ENCODE assay signal across 18 cellular contexts in the genomic region with DNA sequence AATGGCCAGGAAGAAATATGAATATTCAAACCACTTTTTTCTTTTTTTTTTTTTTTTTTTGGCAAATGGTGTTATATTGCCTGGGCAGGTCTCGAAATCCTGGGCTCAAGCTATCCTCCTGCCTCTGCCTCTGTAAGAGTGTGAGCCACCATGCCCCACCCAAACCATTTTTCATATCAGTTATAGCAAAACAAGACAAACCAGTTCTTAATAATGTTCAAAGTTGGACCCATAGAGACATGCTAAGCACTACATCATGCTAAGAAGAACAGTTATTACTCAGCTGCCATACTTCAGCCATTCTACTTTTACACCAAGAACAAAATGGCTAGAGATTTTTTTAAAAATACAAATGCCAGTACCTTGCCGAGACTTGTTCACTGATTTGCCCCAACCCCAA. TPM values are rescaled to one million over a fixed set of nuclear protein-coding genes. Genes with fewer than 3 reads are reported as not detected.
"Had no signal": no experiment of that assay in that cellular context is flagged by ENCODE, and none has a peak within 500 bp of the region (broad histone marks: within the 10 kb centered on the region; RNA-seq: fewer than 3 reads in every experiment).

No MANE protein-coding gene starts in this region.

- H3K4me1 ChIP-seq: psoas muscle had no signal

- H3K27ac ChIP-seq: cardiac muscle cell, coronary artery, psoas muscle, upper lobe of left lung had no signal

- H3K9me3 ChIP-seq: psoas muscle, right lobe of liver, upper lobe of left lung had no signal

- H3K4me3 ChIP-seq: cardiac muscle cell, coronary artery, psoas muscle, right lobe of liver, upper lobe of left lung had no signal

- H3K27me3 ChIP-seq: cardiac muscle cell, right lobe of liver, upper lobe of left lung had no signal

- DNase-seq: activated CD4-positive, alpha-beta T cell treated with anti-CD3 and anti-CD28 coated beads for 48 hours; activated gamma-delta T cell; activated naive CD8-positive, alpha-beta T cell treated with anti-CD3 and anti-CD28 coated beads, Interleukin-2, amount 10 ng/mL, durations not matched to agents 7 days and 5 days; aorta; effector CD4-positive, alpha-beta T cell; erythroblast; glutamatergic neuron; immature natural killer cell; occipital lobe; psoas muscle; right lobe of liver; stimulated activated CD4-positive, alpha-beta T cell treated with anti-CD3 and anti-CD28 coated beads, Interleukin-2, amount 100 ng/mL, for 24 hours; stimulated activated naive B cell treated with anti-CD40 and anti-IgM and Interleukin-4, amounts not matched to agents 10 μg/mL and 1 μg/mL and 100 μg/mL, for 72 hours; substantia nigra had no signal

- ATAC-seq: psoas muscle; stimulated activated naive B cell treated with anti-CD40 and anti-IgM and Interleukin-4, amounts not matched to agents 10 μg/mL and 1 μg/mL and 100 μg/mL, for 72 hours; WTC11 had no signal

RNA-seq across cellular contexts. Expression of a gene that starts 26.3 kb away (rescaled TPM):
- polyA plus RNA-seq: immature natural killer cell had no signal
